29 cellular contexts compared by ENCODE assay signal in the genomic region with DNA sequence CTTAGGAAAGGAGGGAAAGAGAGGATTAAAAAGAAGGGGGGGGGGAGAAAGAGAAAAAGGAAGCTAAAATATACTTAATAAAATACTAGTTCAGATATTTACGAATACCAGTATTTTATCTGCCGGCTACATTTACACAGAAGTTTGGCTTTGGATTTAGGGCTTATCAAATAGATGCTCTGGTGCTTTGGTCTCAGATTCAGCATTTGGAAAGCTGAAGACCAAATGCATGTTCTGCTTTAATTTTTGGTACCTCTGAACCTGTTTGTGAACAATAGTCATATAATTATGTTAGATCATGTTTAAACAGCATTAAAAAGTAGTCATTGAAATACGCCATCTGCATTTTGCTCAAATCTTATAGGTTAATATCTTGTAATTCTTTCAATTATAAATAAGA.
A peak's percentile ranks its signal among the peaks of the same experiment; 100 is the strongest.
DNase-seq lines count a peak whose midpoint lies in the region; ATAC-seq, FAIRE-seq and TF ChIP-seq lines count a peak whose summit lies in the region.
"Had no signal": no experiment of that assay in that cellular context is flagged by ENCODE, and none has a peak within 500 bp of the region (broad histone marks: within the 10 kb centered on the region; RNA-seq: fewer than 3 reads in every experiment).

No MANE protein-coding gene starts in this region.

- TF ChIP-seq POLR2A in HepG2 (IDR thresholded peaks at IDR 0.05; ENCODE audit: insufficient read depth in 1 of 2, low read depth in 2 of 2, low read length in 2 of 2) (no peak), A549 (IDR thresholded peaks at IDR 0.05; ENCODE audit: low read length) (no peak)

- H3K4me1 ChIP-seq in liver (ENCODE audit: control insufficient read depth in 4 of 4, insufficient read depth in 4 of 4, low read length in 3 of 4) (no peaks in the 10 kb centered on the region), HepG2 (ENCODE audit: insufficient read depth, low read length) (no peaks in the 10 kb centered on the region), A549 (no peaks in the 10 kb centered on the region)
- H3K4me1 ChIP-seq: BE2C; BLaER1; BLaER1 treated with 17β-estradiol and CSF1 and Interleukin-3, amounts not matched to agents 10 nM and 100 nM; Caco-2 had no signal

- TF ChIP-seq RAD21 in liver (IDR thresholded peaks at IDR 0.05) (no peak), HepG2 (CRISPR knock-in tag; IDR thresholded peaks at IDR 0.05) (no peak), A549 (conservative IDR thresholded peaks at IDR 0.05 in 1 of 2, IDR thresholded peaks at IDR 0.05 in 1 of 2) (no peak)

- no peaks in the 10 kb centered on the region for H3K79me2 ChIP-seq in HepG2 (ENCODE audit: insufficient read depth, low read length)

- CTCF ChIA-PET in HepG2 (lab: Yijun Ruan, JAX; ENCODE audit: low intra/inter-chr PET ratio, low total read pairs) (no interaction called here), A549 (lab: Yijun Ruan, JAX) (no interaction called here)

- H3K36me3 ChIP-seq in liver (ENCODE audit: control insufficient read depth in 4 of 4, insufficient read depth in 3 of 4, low read depth in 1 of 4, low read length in 3 of 4), result no peaks in the 10 kb centered on the region
- H3K36me3 ChIP-seq in HepG2 (replicated peaks in 1 of 2; ENCODE audit: control insufficient read depth in 1 of 2, insufficient read depth in 2 of 2, low read length in 2 of 2), result no peaks in the 10 kb centered on the region
- H3K36me3 ChIP-seq: BE2C; BLaER1; BLaER1 treated with 17β-estradiol and CSF1 and Interleukin-3, amounts not matched to agents 10 nM and 100 nM had no signal

- H2AFZ ChIP-seq in HepG2 (ENCODE audit: low read length), result no peak overlapping the region

- DNase-seq in HepG2 (ENCODE audit: low spot score) (no peak), A549 (ENCODE audit: low read depth in 1 of 2, low spot score in 1 of 2) (no peak), iPS-NIHi7 (ENCODE audit: extremely low spot score) (no peak)
- DNase-seq: 8988T; ACHN; AML-193; BE2C; C1 segment of cervical spinal cord; Caco-2; Calu3; CD4-positive, alpha-beta memory T cell; CD4-positive, alpha-beta T cell; CD4-positive, CD25-positive, alpha-beta regulatory T cell; CD8-positive, alpha-beta memory T cell; CD8-positive, alpha-beta T cell; COR-L47; DMS 273 treated with DMSO at 0.1 percent for 48 hours; DMS153; DMS53; DMS79; DMS79 treated with DMSO at 0.1 percent for 48 hours; DND-41; EL had no signal

- H3K27ac ChIP-seq in liver (ENCODE audit: low read depth in 1 of 2, low read length in 2 of 2), result no peak overlapping the region
- H3K27ac ChIP-seq in HepG2 (ENCODE audit: extremely low read length, insufficient read depth, low read length), result no peak overlapping the region
- H3K27ac ChIP-seq in A549, result no peak overlapping the region
- H3K27ac ChIP-seq: 22Rv1; BLaER1; BLaER1 treated with 17β-estradiol and CSF1 and Interleukin-3, amounts not matched to agents 10 nM and 100 nM; C4-2B had no signal

- no peak for TF ChIP-seq CTCF in liver (IDR thresholded peaks at IDR 0.05; ENCODE audit: low read depth, low read length, missing input control)
- TF ChIP-seq CTCF in HepG2 (CRISPR knock-in tag; IDR thresholded peaks at IDR 0.05), result no peak
- TF ChIP-seq CTCF in A549 (IDR thresholded peaks at IDR 0.05), result no peak

- no peaks in the 10 kb centered on the region for H3K27me3 ChIP-seq in liver (ENCODE audit: control insufficient read depth in 4 of 4, insufficient read depth in 4 of 4, low read length in 3 of 4)
- no peaks in the 10 kb centered on the region for H3K27me3 ChIP-seq in HepG2 (ENCODE audit: control insufficient read depth in 1 of 2, insufficient read depth in 2 of 2, low read length in 2 of 2)
- H3K27me3 ChIP-seq: BE2C; BLaER1; BLaER1 treated with 17β-estradiol and CSF1 and Interleukin-3, amounts not matched to agents 10 nM and 100 nM had no signal

- FAIRE-seq in HepG2 (lab: Jason Lieb, UNC) (no peak), A549 (lab: Jason Lieb, UNC) (no peak)
- FAIRE-seq: D721Med had no signal

- 93% methylated on average over 3 of the region's 3 CpGs for WGBS in liver
- WGBS in HepG2 (ENCODE audit: low lambda C conversion rate), result 74% methylated on average over 3 of the region's 3 CpGs
- 79% methylated on average over 3 of the region's 3 CpGs for WGBS in A549 (ENCODE audit: missing lambda C conversion rate)

- POLR2A ChIA-PET in HepG2 (lab: Yijun Ruan, JAX), result no interaction called here
- POLR2A ChIA-PET in A549 (lab: Yijun Ruan, JAX), result interaction anchor here (0.6 kb wide), 1 partner anchor 257 kb away, joined by 7 read pairs; no protein-coding TSS in a partner anchor

- ATAC-seq in HepG2 (no peak), A549 (no peak)
- ATAC-seq: CD8-positive, alpha-beta T cell had no signal

- intact Hi-C loops in HepG2 (cut with micrococcal nuclease; ENCODE audit: unreplicated experiment), result no loop called here

- no peak for TF ChIP-seq EP300 in HepG2 (IDR thresholded peaks at IDR 0.05; ENCODE audit: low read depth in 2 of 2, low read length in 2 of 2)
- no peak for TF ChIP-seq EP300 in HepG2 (CRISPR knock-in tag; IDR thresholded peaks at IDR 0.05; ENCODE audit: borderline replicate concordance)
- no peak for TF ChIP-seq EP300 in A549 (IDR thresholded peaks at IDR 0.05)

- H3K9me3 ChIP-seq in liver (ENCODE audit: control insufficient read depth in 4 of 4, low read length in 3 of 4) (no peaks in the 10 kb centered on the region), HepG2 (ENCODE audit: low read length) (peaks cover 61% of the 10 kb centered on the region), A549 (no peaks in the 10 kb centered on the region)
- H3K9me3 ChIP-seq: BE2C; BLaER1; BLaER1 treated with 17β-estradiol and CSF1 and Interleukin-3, amounts not matched to agents 10 nM and 100 nM; Caco-2 had no signal

- in situ Hi-C loops in HepG2 (cut with HindIII; ENCODE audit: extremely low pct_ligation_motif_present, low pct_unique_long_range_greater_than_20kb), result no loop called here

- BruUV-seq in HepG2 (replicated peaks; lab: Mats Ljungman, UMichigan), result no TSS peak

- no peaks in the 10 kb centered on the region for H4K20me1 ChIP-seq in HepG2 (ENCODE audit: insufficient read depth, low read length)
- H4K20me1 ChIP-seq: BLaER1; BLaER1 treated with 17β-estradiol and CSF1 and Interleukin-3, amounts not matched to agents 10 nM and 100 nM had no signal

- no peak overlapping the region for H3K4me2 ChIP-seq in HepG2 (ENCODE audit: low read depth, low read length)
- H3K4me2 ChIP-seq in A549, result no peak overlapping the region
- H3K4me2 ChIP-seq: BLaER1; BLaER1 treated with 17β-estradiol and CSF1 and Interleukin-3, amounts not matched to agents 10 nM and 100 nM had no signal

- H3K9ac ChIP-seq in liver (ENCODE audit: low read depth in 1 of 2, low read length in 2 of 2) (no peak overlapping the region), HepG2 (ENCODE audit: insufficient read depth, low read depth, low read length) (no peak overlapping the region)
- H3K9ac ChIP-seq: BLaER1; BLaER1 treated with 17β-estradiol and CSF1 and Interleukin-3, amounts not matched to agents 10 nM and 100 nM had no signal

- H3K4me3 ChIP-seq in liver (ENCODE audit: low read depth in 1 of 3, low read length in 3 of 3), result no peak overlapping the region
- no peak overlapping the region for H3K4me3 ChIP-seq in HepG2 (replicated peaks in 1 of 3; ENCODE audit: insufficient read depth in 1 of 3, low read depth in 2 of 3, low read length in 3 of 3)
- no peak overlapping the region for H3K4me3 ChIP-seq in A549
- H3K4me3 ChIP-seq: BLaER1; BLaER1 treated with 17β-estradiol and CSF1 and Interleukin-3, amounts not matched to agents 10 nM and 100 nM had no signal

TF ChIP-seq in HepG2, 621 proteins besides CTCF, POLR2A, EP300 and RAD21 (continues in another document):
- TF ChIP-seq ZNF274 (CRISPR knock-in tag; IDR thresholded peaks at IDR 0.05) (no peak), ZNF224 (CRISPR knock-in tag; IDR thresholded peaks at IDR 0.05) (no peak)

TF ChIP-seq in A549, 52 proteins besides CTCF, POLR2A, EP300 and RAD21:
- TF ChIP-seq, protein P1, sequence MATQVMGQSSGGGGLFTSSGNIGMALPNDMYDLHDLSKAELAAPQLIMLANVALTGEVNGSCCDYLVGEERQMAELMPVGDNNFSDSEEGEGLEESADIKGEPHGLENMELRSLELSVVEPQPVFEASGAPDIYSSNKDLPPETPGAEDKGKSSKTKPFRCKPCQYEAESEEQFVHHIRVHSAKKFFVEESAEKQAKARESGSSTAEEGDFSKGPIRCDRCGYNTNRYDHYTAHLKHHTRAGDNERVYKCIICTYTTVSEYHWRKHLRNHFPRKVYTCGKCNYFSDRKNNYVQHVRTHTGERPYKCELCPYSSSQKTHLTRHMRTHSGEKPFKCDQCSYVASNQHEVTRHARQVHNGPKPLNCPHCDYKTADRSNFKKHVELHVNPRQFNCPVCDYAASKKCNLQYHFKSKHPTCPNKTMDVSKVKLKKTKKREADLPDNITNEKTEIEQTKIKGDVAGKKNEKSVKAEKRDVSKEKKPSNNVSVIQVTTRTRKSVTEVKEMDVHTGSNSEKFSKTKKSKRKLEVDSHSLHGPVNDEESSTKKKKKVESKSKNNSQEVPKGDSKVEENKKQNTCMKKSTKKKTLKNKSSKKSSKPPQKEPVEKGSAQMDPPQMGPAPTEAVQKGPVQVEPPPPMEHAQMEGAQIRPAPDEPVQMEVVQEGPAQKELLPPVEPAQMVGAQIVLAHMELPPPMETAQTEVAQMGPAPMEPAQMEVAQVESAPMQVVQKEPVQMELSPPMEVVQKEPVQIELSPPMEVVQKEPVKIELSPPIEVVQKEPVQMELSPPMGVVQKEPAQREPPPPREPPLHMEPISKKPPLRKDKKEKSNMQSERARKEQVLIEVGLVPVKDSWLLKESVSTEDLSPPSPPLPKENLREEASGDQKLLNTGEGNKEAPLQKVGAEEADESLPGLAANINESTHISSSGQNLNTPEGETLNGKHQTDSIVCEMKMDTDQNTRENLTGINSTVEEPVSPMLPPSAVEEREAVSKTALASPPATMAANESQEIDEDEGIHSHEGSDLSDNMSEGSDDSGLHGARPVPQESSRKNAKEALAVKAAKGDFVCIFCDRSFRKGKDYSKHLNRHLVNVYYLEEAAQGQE (IDR thresholded peaks at IDR 0.05), result peak; percentile 52; the same call in 1 of the 2 replicates
- TF ChIP-seq TP53 (CRISPR knock-in tag; IDR thresholded peaks at IDR 0.05) (no peak), SREBF2 (IDR thresholded peaks at IDR 0.05) (no peak)
